In genomic region chr15:67124911-67125588, GRCh38 we compare ENCODE assay signal across 8 cellular contexts. TPM values are rescaled to one million over a fixed set of nuclear protein-coding genes. Genes with fewer than 3 reads are reported as not detected.
DNase-seq lines count a peak whose midpoint lies in the region; ATAC-seq and TF ChIP-seq lines count a peak whose summit lies in the region.

No MANE protein-coding gene starts in this region.

- H3K4me1 ChIP-seq in foreskin keratinocyte (peaks cover 71% of the 10 kb centered on the region), rectal smooth muscle tissue (ENCODE audit: control insufficient read depth, insufficient read depth, low read length) (peaks cover 30% of the 10 kb centered on the region)

- H3K4me1 Mint-ChIP-seq in T-cell = peaks cover 48 to 91% (median 88%) of the 10 kb centered on the region in 3 donors

- CTCF ChIA-PET in T-cell (lab: Charles Lee) = no interaction called here

- ATAC-seq in T-cell (replicated peaks in 1 of 4) (no peak), foreskin keratinocyte (no peak), GM18858 (IDR thresholded peaks at IDR 0.05; ENCODE audit: unreplicated experiment) (no peak), HG03135 (IDR thresholded peaks at IDR 0.05; ENCODE audit: unreplicated experiment) (no peak)

- H3K36me3 Mint-ChIP-seq in T-cell = peaks cover 15% of the 10 kb centered on the region

- peak overlapping the region; percentile 85 to 89 for H3K27ac Mint-ChIP-seq in T-cell

- H3K27me3 Mint-ChIP-seq in T-cell = no peaks in the 10 kb centered on the region

- DNase-seq in DMS53 (lab: John Stamatoyannopoulos, UW) (peak; percentile 54), T-cell (no peak), foreskin keratinocyte (no peak), HuH-7 (ENCODE audit: low spot score) (no peak), NOMO-1 treated with DMSO at 0.1 percent for 48 hours (lab: John Stamatoyannopoulos, UW; ENCODE audit: unreplicated experiment) (no peak)

- no peak overlapping the region for H3K9ac ChIP-seq in rectal smooth muscle tissue (ENCODE audit: low read length)

- H3K4me3 Mint-ChIP-seq in T-cell = no peak overlapping the region

- no peaks in the 10 kb centered on the region for H3K36me3 ChIP-seq in rectal smooth muscle tissue (ENCODE audit: control insufficient read depth, insufficient read depth, low read length)

- TF ChIP-seq CTCF in foreskin keratinocyte (conservative IDR thresholded peaks at IDR 0.05) = no peak

- no peaks in the 10 kb centered on the region for H3K9me3 Mint-ChIP-seq in T-cell

- H3K4me3 ChIP-seq in rectal smooth muscle tissue (ENCODE audit: low read length) = no peak overlapping the region

- H3K27me3 ChIP-seq in foreskin keratinocyte (no peaks in the 10 kb centered on the region), rectal smooth muscle tissue (ENCODE audit: control insufficient read depth, insufficient read depth, low read length) (no peaks in the 10 kb centered on the region)

- POLR2A ChIA-PET in T-cell (lab: Charles Lee) = interaction anchor here (0.6 to 0.8 kb wide), 2 partner anchors 29 to 114 kb away, joined by 3 to 4 read pairs; no protein-coding TSS in a partner anchor

- H3K27ac ChIP-seq in foreskin keratinocyte = peak overlapping the region; percentile 91
- H3K27ac ChIP-seq in rectal smooth muscle tissue (ENCODE audit: low read depth, low read length) = peak overlapping the region; percentile 73

RNA-seq across cellular contexts. Expression of gene SMAD3, which starts 59.6 kb away (rescaled TPM):
- total RNA-seq in T-cell = 100 to 1,000 TPM in 3 of 5 donors, 10 to 100 TPM in 2; 55.4 to 159 (median 110) TPM
- total RNA-seq in foreskin keratinocyte = 49.9 and 57.4 TPM in 2 replicates
- 27.2 and 29.4 TPM in 2 replicates for polyA plus RNA-seq in foreskin keratinocyte
